In genomic region chr5:90193185-90193822, GRCh38 we compare ENCODE assay signal across 21 cellular contexts.
"Had no signal": no experiment of that assay in that cellular context is flagged by ENCODE, and none has a peak within 500 bp of the region (broad histone marks: within the 10 kb centered on the region; RNA-seq: fewer than 3 reads in every experiment).

No MANE protein-coding gene starts in this region.

- H3K27me3 ChIP-seq: colonic mucosa, ovary, suprapubic skin, thyroid gland, upper lobe of right lung, vagina had no signal

- H3K4me1 ChIP-seq: colonic mucosa, suprapubic skin, thyroid gland, upper lobe of right lung, vagina had no signal

- H3K27me3 Mint-ChIP-seq: progenitor cell of endocrine pancreas had no signal

- H3K27ac ChIP-seq: colonic mucosa, ovary, suprapubic skin, thyroid gland, upper lobe of right lung, vagina had no signal

- H3K9me3 ChIP-seq: colonic mucosa, mucosa of descending colon, ovary, suprapubic skin, thyroid gland, upper lobe of right lung, vagina had no signal

- H3K4me1 Mint-ChIP-seq: natural killer cell had no signal

- H3K36me3 ChIP-seq: colonic mucosa, ovary, suprapubic skin, thyroid gland, upper lobe of right lung, vagina had no signal

- DNase-seq: colonic mucosa; dermis blood vessel endothelial cell; foreskin melanocyte; head of caudate nucleus; hypothalamus; mammary epithelial cell; natural killer cell; nucleus accumbens; ovary; small intestine; stimulated activated CD4-positive, alpha-beta T cell treated with anti-CD3 and anti-CD28 coated beads, Interleukin-12 subunit alpha, Interleukin-12 subunit beta, amount 100 ng/mL, for 4 hours; stimulated activated naive CD8-positive, alpha-beta T cell treated with anti-CD3 and anti-CD28 coated beads, Interleukin-15, Interleukin-2, amounts not matched to agents 100 U/mL and 50 U/mL, for 24 hours; thyroid gland; upper lobe of right lung had no signal

- ATAC-seq: left lobe of liver; mucosa of descending colon; natural killer cell; right cardiac atrium; stimulated activated naive CD8-positive, alpha-beta T cell treated with anti-CD3 and anti-CD28 coated beads, Interleukin-15, Interleukin-2, amounts not matched to agents 100 U/mL and 50 U/mL, for 24 hours; upper lobe of right lung had no signal

- H3K4me3 Mint-ChIP-seq: natural killer cell, neural crest cell had no signal

- H3K36me3 Mint-ChIP-seq: natural killer cell had no signal

- FAIRE-seq: small intestine had no signal

- H3K27ac Mint-ChIP-seq: natural killer cell, progenitor cell of endocrine pancreas had no signal

- H3K4me3 ChIP-seq: colonic mucosa, mucosa of descending colon, ovary, suprapubic skin, thyroid gland, upper lobe of right lung, vagina had no signal
